Comparison of ENCODE assay signal across 8 cellular contexts in genomic region chr10:125896088-125896934, GRCh38. TPM values are rescaled to one million over a fixed set of nuclear protein-coding genes. Genes with fewer than 3 reads are reported as not detected.
DNase-seq lines count a peak whose midpoint lies in the region; ATAC-seq and TF ChIP-seq lines count a peak whose summit lies in the region.
"Not testable (repeated sequence)": the region's sequence is repeated elsewhere in the genome, so short reads cannot be mapped to it uniquely, and the experiment has no call there.

Gene FANK1 (plus strand): TSS chr10:125896564. CDS start chr10:125896643, 79 bp downstream.

- H3K4me3 Mint-ChIP-seq in activated naive CD8-positive, alpha-beta T cell: peak within 1 kb of the TSS; percentile 96
- peak within 1 kb of the TSS; percentile 95 for H3K4me3 Mint-ChIP-seq in glutamatergic neuron (ENCODE audit: unreplicated experiment)

- not testable (repeated sequence) for H3K36me3 Mint-ChIP-seq in activated naive CD8-positive, alpha-beta T cell; glutamatergic neuron (ENCODE audit: unreplicated experiment)

- not testable (repeated sequence) for H2AFZ ChIP-seq in HCT116 (ENCODE audit: low read depth, low read length, poor library complexity, severe bottlenecking)
- H2AFZ ChIP-seq in MM.1S (ENCODE audit: low read length): peak within 1 kb of the TSS; percentile 82
- H2AFZ ChIP-seq in SU-DHL-6 (ENCODE audit: low read depth, low read length, severe bottlenecking): peak within 1 kb of the TSS; percentile 74

- peaks cover 7 to 25% of the 10 kb centered on the region in 2 experiments for H3K4me1 ChIP-seq in HCT116 (ENCODE audit: control insufficient read depth in 1 of 2, insufficient read depth in 2 of 2, low read length in 2 of 2)
- not testable (repeated sequence) for H3K4me1 ChIP-seq in MM.1S (ENCODE audit: low read length); stomach smooth muscle (ENCODE audit: control insufficient read depth, insufficient read depth, low read length)

- intact Hi-C loops in HCT116 (cut with micrococcal nuclease): loop anchor here (1.0 kb wide), 1 partner anchor 177 kb away; the partner anchor contains the start of gene EDRF1

- TF ChIP-seq CTCF in HCT116 (IDR thresholded peaks at IDR 0.05 in 2 of 3, conservative IDR thresholded peaks at IDR 0.05 in 1 of 3; ENCODE audit: borderline replicate concordance in 1 of 3, insufficient read depth in 1 of 3, low read depth in 2 of 3, low read length in 2 of 3); MM.1S (IDR thresholded peaks at IDR 0.05; ENCODE audit: low read length); SU-DHL-6 (IDR thresholded peaks at IDR 0.05; ENCODE audit: insufficient read depth, low read length, poor library complexity, severe bottlenecking); glutamatergic neuron (IDR thresholded peaks at IDR 0.05; ENCODE audit: partially characterized antibody, unreplicated experiment): not testable (repeated sequence)

- H3K9me3 Mint-ChIP-seq in activated naive CD8-positive, alpha-beta T cell (ENCODE audit: low read depth); glutamatergic neuron (ENCODE audit: unreplicated experiment): not testable (repeated sequence)

- RAD21 ChIA-PET in HCT116 (lab: Charles Lee; ENCODE audit: low non-redundant PET in 1 of 2, low total read pairs in 2 of 2, uncharacterized antibody in 2 of 2, unreplicated experiment in 2 of 2): interaction anchor here in 1 of 2 experiments (1.5 kb wide), 1 partner anchor 38 kb away, joined by 3 read pairs; no protein-coding TSS in a partner anchor

- H3K27me3 ChIP-seq in HCT116 (ENCODE audit: insufficient read depth, low read length); MM.1S (replicated peaks; ENCODE audit: insufficient read depth, low read length); SU-DHL-6 (ENCODE audit: low read length); stomach smooth muscle (ENCODE audit: control insufficient read depth in 1 of 2, insufficient read depth in 2 of 2, low read length in 2 of 2): not testable (repeated sequence)

- H3K4me3 ChIP-seq in HCT116 (replicated peaks in 1 of 2; ENCODE audit: low read depth in 1 of 2, low read length in 2 of 2) (peak within 1 kb of the TSS; percentile 80), MM.1S (ENCODE audit: low read length) (peak within 1 kb of the TSS; percentile 77), SU-DHL-6 (ENCODE audit: insufficient read depth, low read length, poor library complexity, severe bottlenecking) (peak within 1 kb of the TSS; percentile 50), stomach smooth muscle (ENCODE audit: low read length in 2 of 2) (peak within 1 kb of the TSS; percentile 79 to 82)

- not testable (repeated sequence) for H3K27me3 Mint-ChIP-seq in activated naive CD8-positive, alpha-beta T cell; glutamatergic neuron (ENCODE audit: unreplicated experiment)

- H3K27ac ChIP-seq in HCT116 (ENCODE audit: low read depth, low read length) (peak within 1 kb of the TSS; percentile 81), stomach smooth muscle (ENCODE audit: low read length) (peak within 1 kb of the TSS; percentile 18)
- H3K27ac ChIP-seq in MM.1S (ENCODE audit: low read length); SU-DHL-6 (ENCODE audit: low read depth, low read length): not testable (repeated sequence)

- H3K36me3 ChIP-seq in HCT116 (ENCODE audit: control insufficient read depth in 1 of 2, insufficient read depth in 2 of 2, low read length in 2 of 2); MM.1S (replicated peaks; ENCODE audit: insufficient read depth, low read length); SU-DHL-6 (ENCODE audit: low read length); stomach smooth muscle (ENCODE audit: control insufficient read depth in 2 of 2, insufficient read depth in 2 of 2, low read length in 2 of 2): not testable (repeated sequence)

- POLR2A ChIA-PET in HCT116 (lab: Charles Lee): not testable (repeated sequence)

- H3K4me1 Mint-ChIP-seq in activated naive CD8-positive, alpha-beta T cell (ENCODE audit: low read depth): peaks cover 18% of the 10 kb centered on the region
- H3K4me1 Mint-ChIP-seq in glutamatergic neuron (ENCODE audit: low read depth, unreplicated experiment): not testable (repeated sequence)

- H3K79me2 ChIP-seq in HCT116 (ENCODE audit: insufficient read depth, low read length): peaks cover 16% of the 10 kb centered on the region
- not testable (repeated sequence) for H3K79me2 ChIP-seq in MM.1S (ENCODE audit: low read length); SU-DHL-6 (ENCODE audit: insufficient read depth, low read length)

- not testable (repeated sequence) for H3F3A ChIP-seq in MM.1S (ENCODE audit: insufficient read depth, low read length); SU-DHL-6 (ENCODE audit: insufficient read depth)

- H4K20me1 ChIP-seq in HCT116 (ENCODE audit: insufficient read depth); MM.1S (ENCODE audit: insufficient read depth, low read length); SU-DHL-6 (ENCODE audit: low read depth, low read length): not testable (repeated sequence)

- peak within 1 kb of the TSS; percentile 70 for H3K9ac ChIP-seq in HCT116 (ENCODE audit: low read length)
- H3K9ac ChIP-seq in MM.1S (ENCODE audit: low read length): peak within 1 kb of the TSS; percentile 61; the same call in 1 of the 2 replicates
- peak within 1 kb of the TSS; percentile 44 for H3K9ac ChIP-seq in SU-DHL-6 (ENCODE audit: low read length)
- H3K9ac ChIP-seq in stomach smooth muscle (ENCODE audit: low read length in 2 of 2): peak within 1 kb of the TSS; percentile 42 to 75

- not testable (repeated sequence) for H3K9me3 ChIP-seq in HCT116 (ENCODE audit: control insufficient read depth in 1 of 2, insufficient read depth in 1 of 2, low read depth in 1 of 2, low read length in 2 of 2); MM.1S (replicated peaks; ENCODE audit: insufficient read depth, low read length); SU-DHL-6 (ENCODE audit: insufficient read depth, low read length); stomach smooth muscle (ENCODE audit: control insufficient read depth in 2 of 2, low read length in 2 of 2)

- H3K27ac Mint-ChIP-seq in activated naive CD8-positive, alpha-beta T cell: peak within 1 kb of the TSS; percentile 82
- peak within 1 kb of the TSS; percentile 79 for H3K27ac Mint-ChIP-seq in glutamatergic neuron (ENCODE audit: unreplicated experiment)

- peak within 1 kb of the TSS; percentile 60 for H3K4me2 ChIP-seq in HCT116 (ENCODE audit: low read length)
- H3K4me2 ChIP-seq in MM.1S (ENCODE audit: low read depth, low read length): peak within 1 kb of the TSS; percentile 81
- peak within 1 kb of the TSS; percentile 52 for H3K4me2 ChIP-seq in SU-DHL-6 (ENCODE audit: low read depth, low read length, poor library complexity, severe bottlenecking)

- ATAC-seq in HCT116: peak; percentile 80

- not testable (repeated sequence) for TF ChIP-seq POLR2A in HCT116 (IDR thresholded peaks at IDR 0.05; ENCODE audit: borderline replicate concordance, extremely low read depth, insufficient read depth, insufficient read length)

- BruUV-seq in HCT116 (replicated peaks; lab: Mats Ljungman, UMichigan): not testable (repeated sequence)

- DNase-seq in GF-D8 (lab: John Stamatoyannopoulos, UW) (peak; percentile 39), HCT116 (ENCODE audit: low read depth, low spot score) (peak; percentile 84), MM.1S (peak; percentile 81), glutamatergic neuron (peak; percentile 96), nucleus accumbens (lab: John Stamatoyannopoulos, UW) (peak; percentile 29 to 88 (median 71))

- not testable (repeated sequence) for H3K9me2 ChIP-seq in HCT116 (ENCODE audit: insufficient read depth); MM.1S (replicated peaks; ENCODE audit: insufficient read depth, low read length); SU-DHL-6 (replicated peaks; ENCODE audit: insufficient read depth, low read length)

- TF ChIP-seq RAD21 in HCT116 (IDR thresholded peaks at IDR 0.05; ENCODE audit: low read depth): not testable (repeated sequence)

- CTCF ChIA-PET in HCT116 (lab: Charles Lee): not testable (repeated sequence)

TF ChIP-seq in HCT116, 20 proteins besides CTCF, POLR2A, EP300 and RAD21 (continues in another document):
- TF ChIP-seq EGR1 (IDR thresholded peaks at IDR 0.05; ENCODE audit: low read depth): 0 out of 2 replicates have a peak, but pooled peaks have one; percentile 31
- TF ChIP-seq POLR2AphosphoS5 (IDR thresholded peaks at IDR 0.05; ENCODE audit: low read depth, low read length): peak; percentile 78
- peak; percentile 98 for TF ChIP-seq ZFX (IDR thresholded peaks at IDR 0.05)
- TF ChIP-seq MAX (IDR thresholded peaks at IDR 0.05): peak; percentile 85
- peak; percentile 72 for TF ChIP-seq ZBTB33 (IDR thresholded peaks at IDR 0.05; ENCODE audit: extremely low read depth, insufficient replicate concordance, low read length)
- peak; percentile 44 for TF ChIP-seq YY1 (IDR thresholded peaks at IDR 0.05; ENCODE audit: extremely low read depth, insufficient replicate concordance, low read depth, low read length)
- TF ChIP-seq CBX3 (IDR thresholded peaks at IDR 0.05; ENCODE audit: low read depth): 0 out of 2 replicates have a peak, but pooled peaks have one; percentile 28

RNA-seq across cellular contexts. Expression of gene FANK1, which starts in this region (rescaled TPM):
- total RNA-seq in HCT116 (2021; ENCODE audit: unreplicated experiment) (5.4 TPM), glutamatergic neuron (ENCODE audit: unreplicated experiment) (0.59 TPM)
- 4.8 and 6.7 TPM in 2 replicates for polyA plus RNA-seq in HCT116 (2012)

Comparison
In these comparisons a context has a peak if more than half of its experiments do, and no peak if none do; other contexts are left out.
1. Peak in DNase-seq in glutamatergic neuron; RNA of the gene not detected or under 1 TPM.
2. DNase-seq: peak in every context shown above with its lines; median percentile 96 in glutamatergic neuron; 84 in HCT116; 81 in MM.1S; 71 in nucleus accumbens; 39 in GF-D8.